In genomic region chr7:158039270-158039669, GRCh38 we compare ENCODE assay signal across 37 cellular contexts.
"Had no signal": no experiment of that assay in that cellular context is flagged by ENCODE, and none has a peak within 500 bp of the region (broad histone marks: within the 10 kb centered on the region; RNA-seq: fewer than 3 reads in every experiment).

No MANE protein-coding gene starts in this region.

- H3K4me1 ChIP-seq: ascending aorta had no signal

- H3K27me3 Mint-ChIP-seq: activated B cell treated with CpG ODN at 0.5 μM for 24 hours; activated CD4-positive, alpha-beta memory T cell treated with anti-CD3 and anti-CD28 coated beads for 36 hours; activated CD4-positive, alpha-beta T cell treated with anti-CD3 and anti-CD28 coated beads, Interleukin-2, amount 10 ng/mL, durations not matched to agents 24 days and 14 days; activated naive CD4-positive, alpha-beta T cell treated with anti-CD3 and anti-CD28 coated beads, Interleukin-2, amount 10 ng/mL, durations not matched to agents 7 days and 5 days; activated naive CD8-positive, alpha-beta T cell treated with anti-CD3 and anti-CD28 coated beads, Interleukin-2, amount 10 ng/mL, durations not matched to agents 7 days and 5 days; brain had no signal

- H3K36me3 Mint-ChIP-seq: activated naive CD4-positive, alpha-beta T cell treated with anti-CD3 and anti-CD28 coated beads, Interleukin-2, amount 10 ng/mL, durations not matched to agents 7 days and 5 days; activated naive CD8-positive, alpha-beta T cell treated with anti-CD3 and anti-CD28 coated beads, Interleukin-2, amount 10 ng/mL, durations not matched to agents 7 days and 5 days had no signal

- DNase-seq: activated B cell treated with CpG ODN at 0.5 μM for 24 hours; activated CD4-positive, alpha-beta memory T cell treated with anti-CD3 and anti-CD28 coated beads for 36 hours; activated CD4-positive, alpha-beta T cell treated with anti-CD3 and anti-CD28 coated beads for 4 hours; activated CD4-positive, alpha-beta T cell treated with anti-CD3 and anti-CD28 coated beads, Interleukin-2, amount 10 ng/mL, durations not matched to agents 24 days and 14 days; activated CD4-positive, alpha-beta T cell treated with anti-CD3 and anti-CD28 coated beads, Interleukin-2, amount 50 U/mL, for 1 hour; activated CD4-positive, alpha-beta T cell treated with anti-CD3 and anti-CD28 coated beads, Interleukin-2, amount 50 U/mL, for 4 hours; activated CD4-positive, CD25-positive, alpha-beta regulatory T cell treated with anti-CD3 and anti-CD28 coated beads, Interleukin-2, amount 50 U/mL, for 72 hours; activated CD8-positive, alpha-beta memory T cell treated with anti-CD3 and anti-CD28 coated beads, Interleukin-2, amount 50 U/mL, for 4 hours; activated CD8-positive, alpha-beta T cell treated with anti-CD3 and anti-CD28 coated beads for 36 hours; activated effector memory CD4-positive, alpha-beta T cell treated with Interleukin-2 at 50 U/mL for 16 hours; activated gamma-delta T cell; activated naive CD4-positive, alpha-beta T cell treated with anti-CD3 and anti-CD28 coated beads, Interleukin-2, amount 10 ng/mL, durations not matched to agents 7 days and 5 days; activated naive CD4-positive, alpha-beta T cell treated with Interleukin-2 at 50 U/mL for 16 hours; activated naive CD8-positive, alpha-beta T cell treated with anti-CD3 and anti-CD28 coated beads, Interleukin-2, amount 10 ng/mL, durations not matched to agents 7 days and 5 days; activated naive CD8-positive, alpha-beta T cell treated with anti-CD3 and anti-CD28 coated beads, Interleukin-2, amount 50 U/mL, for 24 hours; activated T-cell treated with anti-CD3 and anti-CD28 coated beads for 4 hours; activated T-cell treated with anti-CD3 and anti-CD28 coated beads, Interleukin-2, amount 50 U/mL, for 1 hour; activated T-cell treated with anti-CD3 and anti-CD28 coated beads, Interleukin-2, amount 50 U/mL, for 4 hours; activated T-cell treated with anti-CD3 and anti-CD28 coated beads, Interleukin-2, amount 50 U/mL, for 72 hours; amygdala; anterior cingulate cortex; caudate nucleus; cerebellar nuclear complex; T-helper 1 cell; T-helper 2 cell; T-helper 9 cell had no signal

- H3K27ac Mint-ChIP-seq: activated B cell treated with CpG ODN at 0.5 μM for 24 hours; activated CD4-positive, alpha-beta memory T cell treated with anti-CD3 and anti-CD28 coated beads for 36 hours; activated CD4-positive, alpha-beta T cell treated with anti-CD3 and anti-CD28 coated beads, Interleukin-2, amount 10 ng/mL, durations not matched to agents 24 days and 14 days; activated CD8-positive, alpha-beta T cell treated with anti-CD3 and anti-CD28 coated beads for 36 hours; activated naive CD4-positive, alpha-beta T cell treated with anti-CD3 and anti-CD28 coated beads, Interleukin-2, amount 10 ng/mL, durations not matched to agents 7 days and 5 days; activated naive CD4-positive, alpha-beta T cell treated with anti-CD3 and anti-CD28 coated beads, Interleukin-2, amount 50 U/mL, for 24 hours; activated naive CD8-positive, alpha-beta T cell; activated naive CD8-positive, alpha-beta T cell treated with anti-CD3 and anti-CD28 coated beads, Interleukin-2, amount 10 ng/mL, durations not matched to agents 7 days and 5 days; activated naive CD8-positive, alpha-beta T cell treated with anti-CD3 and anti-CD28 coated beads, Interleukin-2, amount 50 U/mL, for 24 hours; activated T-cell treated with anti-CD3 and anti-CD28 coated beads, Interleukin-2, amount 50 U/mL, for 72 hours; activated T-helper 1 cell treated with anti-CD3 and anti-CD28 coated beads, Interleukin-12 subunit alpha, Interleukin-12 subunit beta, Interleukin-2, Interleukin-4 antibody, amounts not matched to agents 30 ng/mL and 10 ng/mL and 1 ng/mL, durations not matched to agents 14 hours and 24 hours and 36 hours; activated T-helper 2 cell treated with anti-CD3 and anti-CD28 coated beads, Interferon-gamma antibody, Interleukin-2, Interleukin-4, amounts not matched to agents 10 μg/mL and 5 μg/mL and 100 μg/mL, durations not matched to agents 14 hours and 24 hours and 36 hours; brain; T-helper 1 cell treated with Interleukin-12 subunit alpha and Interleukin-12 subunit beta and Interleukin-4 antibody, amounts not matched to agents 30 μg/mL and 1 μg/mL, for 36 hours; T-helper 2 cell treated with Interferon-gamma antibody and Interleukin-4, amounts not matched to agents 5 μg/mL and 100 μg/mL, for 36 hours had no signal

- H3K4me3 ChIP-seq: ascending aorta, cardiac muscle cell had no signal

- H3K4me1 Mint-ChIP-seq: activated B cell treated with CpG ODN at 0.5 μM for 24 hours; activated CD4-positive, alpha-beta T cell treated with anti-CD3 and anti-CD28 coated beads, Interleukin-2, amount 10 ng/mL, durations not matched to agents 24 days and 14 days; activated naive CD4-positive, alpha-beta T cell treated with anti-CD3 and anti-CD28 coated beads, Interleukin-2, amount 10 ng/mL, durations not matched to agents 7 days and 5 days; activated naive CD4-positive, alpha-beta T cell treated with anti-CD3 and anti-CD28 coated beads, Interleukin-2, amount 50 U/mL, for 24 hours; activated naive CD8-positive, alpha-beta T cell treated with anti-CD3 and anti-CD28 coated beads, Interleukin-2, amount 10 ng/mL, durations not matched to agents 7 days and 5 days; activated naive CD8-positive, alpha-beta T cell treated with anti-CD3 and anti-CD28 coated beads, Interleukin-2, amount 50 U/mL, for 24 hours; central memory CD8-positive, alpha-beta T cell had no signal

- H3K4me3 Mint-ChIP-seq: activated B cell treated with CpG ODN at 0.5 μM for 24 hours; activated CD4-positive, alpha-beta memory T cell treated with anti-CD3 and anti-CD28 coated beads for 36 hours; activated CD4-positive, alpha-beta T cell treated with anti-CD3 and anti-CD28 coated beads, Interleukin-2, amount 10 ng/mL, durations not matched to agents 24 days and 14 days; activated CD8-positive, alpha-beta T cell treated with anti-CD3 and anti-CD28 coated beads for 36 hours; activated naive CD4-positive, alpha-beta T cell treated with anti-CD3 and anti-CD28 coated beads, Interleukin-2, amount 10 ng/mL, durations not matched to agents 7 days and 5 days; activated naive CD4-positive, alpha-beta T cell treated with anti-CD3 and anti-CD28 coated beads, Interleukin-2, amount 50 U/mL, for 24 hours; activated naive CD8-positive, alpha-beta T cell; activated naive CD8-positive, alpha-beta T cell treated with anti-CD3 and anti-CD28 coated beads, Interleukin-2, amount 10 ng/mL, durations not matched to agents 7 days and 5 days; activated naive CD8-positive, alpha-beta T cell treated with anti-CD3 and anti-CD28 coated beads, Interleukin-2, amount 50 U/mL, for 24 hours; activated T-cell treated with anti-CD3 and anti-CD28 coated beads, Interleukin-2, amount 50 U/mL, for 4 hours; activated T-cell treated with anti-CD3 and anti-CD28 coated beads, Interleukin-2, amount 50 U/mL, for 72 hours; activated T-helper 1 cell treated with anti-CD3 and anti-CD28 coated beads, Interleukin-12 subunit alpha, Interleukin-12 subunit beta, Interleukin-2, Interleukin-4 antibody, amounts not matched to agents 30 ng/mL and 10 ng/mL and 1 ng/mL, durations not matched to agents 14 hours and 24 hours and 36 hours; brain; central memory CD8-positive, alpha-beta T cell; T-helper 1 cell treated with Interleukin-12 subunit alpha and Interleukin-12 subunit beta and Interleukin-4 antibody, amounts not matched to agents 30 μg/mL and 1 μg/mL, for 36 hours; T-helper 2 cell treated with Interferon-gamma antibody and Interleukin-4, amounts not matched to agents 5 μg/mL and 100 μg/mL, for 36 hours had no signal

- H3K27ac ChIP-seq: ascending aorta, cardiac muscle cell, VCaP had no signal

- H3K36me3 ChIP-seq: ascending aorta, cardiac muscle cell had no signal

- H3K27me3 ChIP-seq: ascending aorta, cardiac muscle cell had no signal

- ATAC-seq: activated CD8-positive, alpha-beta T cell treated with anti-CD3 and anti-CD28 coated beads for 36 hours; activated naive CD8-positive, alpha-beta T cell treated with anti-CD3 and anti-CD28 coated beads, Interleukin-2, amount 50 U/mL, for 24 hours; activated T-cell treated with anti-CD3 and anti-CD28 coated beads, Interleukin-2, amount 50 U/mL, for 4 hours; activated T-cell treated with anti-CD3 and anti-CD28 coated beads, Interleukin-2, amount 50 U/mL, for 72 hours had no signal
